10 cellular contexts compared by ENCODE assay signal in the genomic region with DNA sequence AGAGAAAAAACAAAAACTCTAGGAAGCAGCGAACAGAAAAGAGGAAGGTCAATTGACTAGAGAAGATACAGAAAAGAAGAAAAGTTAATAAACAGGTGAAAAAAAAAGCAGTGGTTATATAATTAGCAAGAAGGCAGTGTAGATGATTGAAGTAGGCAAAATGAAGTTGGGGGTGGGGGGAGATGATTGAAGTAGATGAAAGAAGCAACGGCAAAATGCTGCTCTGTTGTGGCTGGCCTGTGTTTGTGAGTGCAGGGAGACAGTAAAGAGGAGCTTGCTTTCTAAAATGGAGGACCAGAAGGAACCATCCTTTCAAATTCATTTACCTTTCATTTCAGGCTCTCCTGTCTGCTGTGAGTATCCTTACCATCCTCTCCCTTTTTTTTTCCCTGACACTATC. TPM values are rescaled to one million over a fixed set of nuclear protein-coding genes. Genes with fewer than 3 reads are reported as not detected.
DNase-seq lines count a peak whose midpoint lies in the region; ATAC-seq and TF ChIP-seq lines count a peak whose summit lies in the region.
"Had no signal": no experiment of that assay in that cellular context is flagged by ENCODE, and none has a peak within 500 bp of the region (broad histone marks: within the 10 kb centered on the region; RNA-seq: fewer than 3 reads in every experiment).

No MANE protein-coding gene starts in this region.

- peak overlapping the region; percentile 18; the same call in 1 of the 2 replicates for H3K27ac Mint-ChIP-seq in WTC11
- peak overlapping the region; percentile 88 for H3K27ac Mint-ChIP-seq in stimulated activated naive B cell treated with anti-CD40 and anti-IgM and Interleukin-4, amounts not matched to agents 10 μg/mL and 1 μg/mL and 100 μg/mL, for 72 hours
- H3K27ac Mint-ChIP-seq: nephron had no signal

- peak; percentile 76 for DNase-seq in KBM-7
- DNase-seq in WTC11 (ENCODE audit: low spot score): no peak
- no peak for DNase-seq in stimulated activated naive B cell treated with anti-CD40 and anti-IgM and Interleukin-4, amounts not matched to agents 10 μg/mL and 1 μg/mL and 100 μg/mL, for 72 hours
- DNase-seq in NCI-H2171 treated with DMSO at 0.1 percent for 48 hours (lab: John Stamatoyannopoulos, UW): no peak
- DNase-seq: NCI-H2029 had no signal

- CTCF ChIA-PET in WTC11 (lab: Charles Lee): no interaction called here

- no peak overlapping the region for H3K4me3 Mint-ChIP-seq in WTC11
- H3K4me3 Mint-ChIP-seq in stimulated activated naive B cell treated with anti-CD40 and anti-IgM and Interleukin-4, amounts not matched to agents 10 μg/mL and 1 μg/mL and 100 μg/mL, for 72 hours: peak overlapping the region; percentile 75 to 76
- H3K4me3 Mint-ChIP-seq: nephron had no signal

- in situ Hi-C loops in KBM-7 (cut with MboI; ENCODE audit: low pct_unique_long_range_greater_than_20kb, low sequenced_read_pairs): loop anchor here (25.0 kb wide), 1 partner anchor 98 kb away; no protein-coding TSS in a partner anchor

- peaks cover 8% of the 10 kb centered on the region for H3K4me1 Mint-ChIP-seq in WTC11
- H3K4me1 Mint-ChIP-seq in stimulated activated naive B cell treated with anti-CD40 and anti-IgM and Interleukin-4, amounts not matched to agents 10 μg/mL and 1 μg/mL and 100 μg/mL, for 72 hours: peaks cover 32 to 69% of the 10 kb centered on the region in 2 donors
- H3K4me1 Mint-ChIP-seq: nephron had no signal

- peak overlapping the region; percentile 32 for H3K27ac ChIP-seq in cingulate gyrus (ENCODE audit: low read depth, low read length)

- no peak for TF ChIP-seq CTCF in WTC11 (IDR thresholded peaks at IDR 0.05)

- POLR2A ChIA-PET in WTC11 (lab: Charles Lee): no interaction called here

- no peaks in the 10 kb centered on the region for H3K9me3 Mint-ChIP-seq in WTC11
- H3K9me3 Mint-ChIP-seq in stimulated activated naive B cell treated with anti-CD40 and anti-IgM and Interleukin-4, amounts not matched to agents 10 μg/mL and 1 μg/mL and 100 μg/mL, for 72 hours: peaks cover 0 to 7% of the 10 kb centered on the region in 2 donors
- H3K9me3 Mint-ChIP-seq: nephron had no signal

- H3K27me3 Mint-ChIP-seq in WTC11 (ENCODE audit: low read depth): no peaks in the 10 kb centered on the region
- H3K27me3 Mint-ChIP-seq in stimulated activated naive B cell treated with anti-CD40 and anti-IgM and Interleukin-4, amounts not matched to agents 10 μg/mL and 1 μg/mL and 100 μg/mL, for 72 hours: no peaks in the 10 kb centered on the region

- ATAC-seq in WTC11 (no peak), GM19023 (IDR thresholded peaks at IDR 0.05; ENCODE audit: unreplicated experiment) (no peak), GM19397 (IDR thresholded peaks at IDR 0.05; ENCODE audit: unreplicated experiment) (no peak), GM21423 (IDR thresholded peaks at IDR 0.05; ENCODE audit: unreplicated experiment) (no peak)
- ATAC-seq in stimulated activated naive B cell treated with anti-CD40 and anti-IgM and Interleukin-4, amounts not matched to agents 10 μg/mL and 1 μg/mL and 100 μg/mL, for 72 hours (replicated peaks): no peak

- no peaks in the 10 kb centered on the region for H3K36me3 Mint-ChIP-seq in WTC11
- H3K36me3 Mint-ChIP-seq in stimulated activated naive B cell treated with anti-CD40 and anti-IgM and Interleukin-4, amounts not matched to agents 10 μg/mL and 1 μg/mL and 100 μg/mL, for 72 hours: peaks cover 29 to 35% of the 10 kb centered on the region in 2 donors

TF ChIP-seq in WTC11, 78 proteins besides CTCF, POLR2A, EP300 and RAD21 (continues in another document):
- TF ChIP-seq ZNF138 (CRISPR knock-in tag; conservative IDR thresholded peaks at IDR 0.05) (no peak), ZNF121 (CRISPR knock-in tag; IDR thresholded peaks at IDR 0.05) (no peak), ZNF317 (CRISPR knock-in tag; IDR thresholded peaks at IDR 0.05; ENCODE audit: borderline replicate concordance, low read depth) (no peak), PRRX2 (CRISPR knock-in tag; IDR thresholded peaks at IDR 0.05) (no peak), ZNF263 (CRISPR knock-in tag; IDR thresholded peaks at IDR 0.05; ENCODE audit: low read depth) (no peak), TEAD4 (CRISPR knock-in tag; IDR thresholded peaks at IDR 0.05) (no peak), ZNF232 (CRISPR knock-in tag; IDR thresholded peaks at IDR 0.05) (no peak), FOXP1 (CRISPR knock-in tag; IDR thresholded peaks at IDR 0.05; ENCODE audit: borderline replicate concordance) (no peak), ETV6 (CRISPR knock-in tag; IDR thresholded peaks at IDR 0.05) (no peak)
- TF ChIP-seq, protein P1, sequence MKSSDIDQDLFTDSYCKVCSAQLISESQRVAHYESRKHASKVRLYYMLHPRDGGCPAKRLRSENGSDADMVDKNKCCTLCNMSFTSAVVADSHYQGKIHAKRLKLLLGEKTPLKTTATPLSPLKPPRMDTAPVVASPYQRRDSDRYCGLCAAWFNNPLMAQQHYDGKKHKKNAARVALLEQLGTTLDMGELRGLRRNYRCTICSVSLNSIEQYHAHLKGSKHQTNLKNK (CRISPR knock-in tag; IDR thresholded peaks at IDR 0.05): no peak
- TF ChIP-seq, protein P2, sequence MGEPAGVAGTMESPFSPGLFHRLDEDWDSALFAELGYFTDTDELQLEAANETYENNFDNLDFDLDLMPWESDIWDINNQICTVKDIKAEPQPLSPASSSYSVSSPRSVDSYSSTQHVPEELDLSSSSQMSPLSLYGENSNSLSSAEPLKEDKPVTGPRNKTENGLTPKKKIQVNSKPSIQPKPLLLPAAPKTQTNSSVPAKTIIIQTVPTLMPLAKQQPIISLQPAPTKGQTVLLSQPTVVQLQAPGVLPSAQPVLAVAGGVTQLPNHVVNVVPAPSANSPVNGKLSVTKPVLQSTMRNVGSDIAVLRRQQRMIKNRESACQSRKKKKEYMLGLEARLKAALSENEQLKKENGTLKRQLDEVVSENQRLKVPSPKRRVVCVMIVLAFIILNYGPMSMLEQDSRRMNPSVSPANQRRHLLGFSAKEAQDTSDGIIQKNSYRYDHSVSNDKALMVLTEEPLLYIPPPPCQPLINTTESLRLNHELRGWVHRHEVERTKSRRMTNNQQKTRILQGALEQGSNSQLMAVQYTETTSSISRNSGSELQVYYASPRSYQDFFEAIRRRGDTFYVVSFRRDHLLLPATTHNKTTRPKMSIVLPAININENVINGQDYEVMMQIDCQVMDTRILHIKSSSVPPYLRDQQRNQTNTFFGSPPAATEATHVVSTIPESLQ (CRISPR knock-in tag; IDR thresholded peaks at IDR 0.05): no peak
- TF ChIP-seq, protein P3, sequence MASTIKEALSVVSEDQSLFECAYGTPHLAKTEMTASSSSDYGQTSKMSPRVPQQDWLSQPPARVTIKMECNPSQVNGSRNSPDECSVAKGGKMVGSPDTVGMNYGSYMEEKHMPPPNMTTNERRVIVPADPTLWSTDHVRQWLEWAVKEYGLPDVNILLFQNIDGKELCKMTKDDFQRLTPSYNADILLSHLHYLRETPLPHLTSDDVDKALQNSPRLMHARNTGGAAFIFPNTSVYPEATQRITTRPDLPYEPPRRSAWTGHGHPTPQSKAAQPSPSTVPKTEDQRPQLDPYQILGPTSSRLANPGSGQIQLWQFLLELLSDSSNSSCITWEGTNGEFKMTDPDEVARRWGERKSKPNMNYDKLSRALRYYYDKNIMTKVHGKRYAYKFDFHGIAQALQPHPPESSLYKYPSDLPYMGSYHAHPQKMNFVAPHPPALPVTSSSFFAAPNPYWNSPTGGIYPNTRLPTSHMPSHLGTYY (CRISPR knock-in tag; IDR thresholded peaks at IDR 0.05): no peak
- TF ChIP-seq, protein P4, sequence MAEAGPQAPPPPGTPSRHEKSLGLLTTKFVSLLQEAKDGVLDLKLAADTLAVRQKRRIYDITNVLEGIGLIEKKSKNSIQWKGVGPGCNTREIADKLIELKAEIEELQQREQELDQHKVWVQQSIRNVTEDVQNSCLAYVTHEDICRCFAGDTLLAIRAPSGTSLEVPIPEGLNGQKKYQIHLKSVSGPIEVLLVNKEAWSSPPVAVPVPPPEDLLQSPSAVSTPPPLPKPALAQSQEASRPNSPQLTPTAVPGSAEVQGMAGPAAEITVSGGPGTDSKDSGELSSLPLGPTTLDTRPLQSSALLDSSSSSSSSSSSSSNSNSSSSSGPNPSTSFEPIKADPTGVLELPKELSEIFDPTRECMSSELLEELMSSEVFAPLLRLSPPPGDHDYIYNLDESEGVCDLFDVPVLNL (CRISPR knock-in tag; IDR thresholded peaks at IDR 0.05; ENCODE audit: borderline replicate concordance, low read depth): no peak
- TF ChIP-seq, protein P5, sequence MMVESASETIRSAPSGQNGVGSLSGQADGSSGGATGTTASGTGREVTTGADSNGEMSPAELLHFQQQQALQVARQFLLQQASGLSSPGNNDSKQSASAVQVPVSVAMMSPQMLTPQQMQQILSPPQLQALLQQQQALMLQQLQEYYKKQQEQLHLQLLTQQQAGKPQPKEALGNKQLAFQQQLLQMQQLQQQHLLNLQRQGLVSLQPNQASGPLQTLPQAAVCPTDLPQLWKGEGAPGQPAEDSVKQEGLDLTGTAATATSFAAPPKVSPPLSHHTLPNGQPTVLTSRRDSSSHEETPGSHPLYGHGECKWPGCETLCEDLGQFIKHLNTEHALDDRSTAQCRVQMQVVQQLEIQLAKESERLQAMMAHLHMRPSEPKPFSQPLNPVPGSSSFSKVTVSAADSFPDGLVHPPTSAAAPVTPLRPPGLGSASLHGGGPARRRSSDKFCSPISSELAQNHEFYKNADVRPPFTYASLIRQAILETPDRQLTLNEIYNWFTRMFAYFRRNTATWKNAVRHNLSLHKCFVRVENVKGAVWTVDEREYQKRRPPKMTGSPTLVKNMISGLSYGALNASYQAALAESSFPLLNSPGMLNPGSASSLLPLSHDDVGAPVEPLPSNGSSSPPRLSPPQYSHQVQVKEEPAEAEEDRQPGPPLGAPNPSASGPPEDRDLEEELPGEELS (CRISPR knock-in tag; IDR thresholded peaks at IDR 0.05): no peak
- TF ChIP-seq, protein P6, sequence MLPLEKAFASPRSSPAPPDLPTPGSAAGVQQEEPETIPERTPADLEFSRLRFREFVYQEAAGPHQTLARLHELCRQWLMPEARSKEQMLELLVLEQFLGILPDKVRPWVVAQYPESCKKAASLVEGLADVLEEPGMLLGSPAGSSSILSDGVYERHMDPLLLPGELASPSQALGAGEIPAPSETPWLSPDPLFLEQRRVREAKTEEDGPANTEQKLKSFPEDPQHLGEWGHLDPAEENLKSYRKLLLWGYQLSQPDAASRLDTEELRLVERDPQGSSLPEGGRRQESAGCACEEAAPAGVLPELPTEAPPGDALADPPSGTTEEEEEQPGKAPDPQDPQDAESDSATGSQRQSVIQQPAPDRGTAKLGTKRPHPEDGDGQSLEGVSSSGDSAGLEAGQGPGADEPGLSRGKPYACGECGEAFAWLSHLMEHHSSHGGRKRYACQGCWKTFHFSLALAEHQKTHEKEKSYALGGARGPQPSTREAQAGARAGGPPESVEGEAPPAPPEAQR (CRISPR knock-in tag; IDR thresholded peaks at IDR 0.05): no peak
- TF ChIP-seq, protein P7, sequence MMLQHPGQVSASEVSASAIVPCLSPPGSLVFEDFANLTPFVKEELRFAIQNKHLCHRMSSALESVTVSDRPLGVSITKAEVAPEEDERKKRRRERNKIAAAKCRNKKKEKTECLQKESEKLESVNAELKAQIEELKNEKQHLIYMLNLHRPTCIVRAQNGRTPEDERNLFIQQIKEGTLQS (CRISPR knock-in tag; conservative IDR thresholded peaks at IDR 0.05): no peak

RNA-seq across cellular contexts. Expression of a gene that starts 3.6 kb away (rescaled TPM):
- total RNA-seq in WTC11 (2021): 0.18 to 0.37 TPM (median 0.25 TPM) in 3 replicates

RNA-seq across cellular contexts. Expression of a gene that starts 11.2 kb away (rescaled TPM):
- 0.09 to 0.16 TPM (median 0.15 TPM) in 3 replicates for total RNA-seq in WTC11 (2021)

RNA-seq across cellular contexts. Expression of a gene that starts 13.2 kb away (rescaled TPM):
- total RNA-seq in WTC11 (2021): not detected in 3 replicates
